ENCODE assay signal across 8 cellular contexts in the genomic region with DNA sequence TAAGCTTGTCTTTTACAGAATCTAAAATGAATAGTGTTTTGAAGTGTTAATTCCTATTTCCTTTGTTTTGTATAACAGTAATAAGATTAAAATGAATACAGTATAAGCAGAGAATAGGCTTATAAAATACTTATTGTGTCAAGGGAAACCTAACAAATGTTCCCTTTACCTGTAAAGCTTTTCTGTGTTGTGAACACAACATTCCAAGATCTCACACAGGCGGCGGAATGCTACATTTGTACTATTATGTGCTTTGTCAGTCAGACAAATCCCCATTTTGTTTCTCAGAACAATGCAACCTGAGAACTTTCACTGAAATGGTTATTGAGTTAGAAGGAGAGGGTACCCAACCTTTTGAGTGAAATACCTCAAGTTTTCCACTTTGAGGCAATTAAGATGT.
"Had no signal": no experiment of that assay in that cellular context is flagged by ENCODE, and none has a peak within 500 bp of the region (broad histone marks: within the 10 kb centered on the region; RNA-seq: fewer than 3 reads in every experiment).

No MANE protein-coding gene starts in this region.

- H3K27ac Mint-ChIP-seq: IgD-negative memory B cell had no signal

- H3K4me3 ChIP-seq: GM23248 had no signal

- H3K27ac ChIP-seq: GM23248, HL-60, KMS-11 had no signal

- H2AFZ ChIP-seq: GM23248 had no signal

- ATAC-seq: HepG2 had no signal

- H3K9ac ChIP-seq: GM23248, KMS-11 had no signal

- H3K27me3 Mint-ChIP-seq: IgD-negative memory B cell had no signal

- H3K4me3 Mint-ChIP-seq: IgD-negative memory B cell had no signal

- H3K4me1 Mint-ChIP-seq: IgD-negative memory B cell had no signal

- DNase-seq: GM23248, HCEC 1CT, Karpas-422, KBM-7 had no signal

- H3K4me2 ChIP-seq: KMS-11 had no signal
